In genomic region chr4:137540356-137540755, GRCh38 we compare ENCODE assay signal across 3 cellular contexts.
TF ChIP-seq lines count a peak whose summit lies in the region.

No MANE protein-coding gene starts in this region.

TF ChIP-seq in IMR-90, 13 proteins besides CTCF, POLR2A, EP300 and RAD21:
- no peak for TF ChIP-seq FOS (IDR thresholded peaks at IDR 0.05; ENCODE audit: low read depth, low read length)
- TF ChIP-seq USF2 (IDR thresholded peaks at IDR 0.05; ENCODE audit: low read depth, low read length), result peak; percentile 21; the same call in 1 of the 2 replicates
- no peak for TF ChIP-seq RFX5 (IDR thresholded peaks at IDR 0.05; ENCODE audit: low read depth, low read length)
TF ChIP-seq in IMR-90: peak in this region for 1.

TF ChIP-seq in WTC11, 78 proteins besides CTCF, POLR2A, EP300 and RAD21:
- no peak for TF ChIP-seq ARID4B (CRISPR knock-in tag; IDR thresholded peaks at IDR 0.05; ENCODE audit: borderline replicate concordance)
- TF ChIP-seq NFYB (CRISPR knock-in tag; conservative IDR thresholded peaks at IDR 0.05; ENCODE audit: low read depth), result peak; percentile 68
- TF ChIP-seq USF2 (CRISPR knock-in tag; IDR thresholded peaks at IDR 0.05), result peak; percentile 46

TF ChIP-seq in K562, 482 proteins besides CTCF, POLR2A, EP300 and RAD21:
- peak; percentile 70 for TF ChIP-seq TFE3 (CRISPR knock-in tag; IDR thresholded peaks at IDR 0.05)
- TF ChIP-seq ELF2 (CRISPR knock-in tag; IDR thresholded peaks at IDR 0.05), result no peak
